1 cellular context compared by ENCODE assay signal in genomic region chr7:27911920-27912319, GRCh38.
A peak's percentile ranks its signal among the peaks of the same experiment; 100 is the strongest.
TF ChIP-seq lines count a peak whose summit lies in the region.

No MANE protein-coding gene starts in this region.

TF ChIP-seq in WTC11, 78 proteins besides CTCF, POLR2A, EP300 and RAD21:
- TF ChIP-seq USF2 (CRISPR knock-in tag; IDR thresholded peaks at IDR 0.05) (peak; percentile 55), CREB1 (CRISPR knock-in tag; IDR thresholded peaks at IDR 0.05) (no peak), ATF2 (CRISPR knock-in tag; IDR thresholded peaks at IDR 0.05; ENCODE audit: borderline replicate concordance, low read depth) (no peak)
